ENCODE assay signal across 1 cellular context in the genomic region with DNA sequence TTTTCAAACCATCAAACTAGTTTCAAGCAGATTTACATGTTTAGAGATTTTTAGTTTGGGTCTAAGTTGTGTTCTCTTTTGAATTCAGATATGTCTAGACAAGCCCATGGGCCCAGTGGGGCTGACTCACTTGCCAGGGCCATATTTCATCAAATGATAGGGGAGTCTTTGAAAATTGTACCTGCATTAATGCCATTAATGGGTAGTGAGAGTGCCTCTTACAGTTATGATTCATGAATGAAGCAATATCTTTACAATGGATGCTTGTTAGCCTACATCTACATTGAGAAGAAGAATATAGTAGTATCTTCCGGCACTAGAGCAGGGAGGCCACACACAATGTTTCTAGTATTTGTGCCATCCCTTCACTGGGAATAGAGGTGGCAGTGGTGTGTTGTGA.
TF ChIP-seq lines count a peak whose summit lies in the region.

No MANE protein-coding gene starts in this region.

TF ChIP-seq in GM23338, 12 proteins besides CTCF, POLR2A, EP300 and RAD21 (continued from another document):
- TF ChIP-seq, protein P1, sequence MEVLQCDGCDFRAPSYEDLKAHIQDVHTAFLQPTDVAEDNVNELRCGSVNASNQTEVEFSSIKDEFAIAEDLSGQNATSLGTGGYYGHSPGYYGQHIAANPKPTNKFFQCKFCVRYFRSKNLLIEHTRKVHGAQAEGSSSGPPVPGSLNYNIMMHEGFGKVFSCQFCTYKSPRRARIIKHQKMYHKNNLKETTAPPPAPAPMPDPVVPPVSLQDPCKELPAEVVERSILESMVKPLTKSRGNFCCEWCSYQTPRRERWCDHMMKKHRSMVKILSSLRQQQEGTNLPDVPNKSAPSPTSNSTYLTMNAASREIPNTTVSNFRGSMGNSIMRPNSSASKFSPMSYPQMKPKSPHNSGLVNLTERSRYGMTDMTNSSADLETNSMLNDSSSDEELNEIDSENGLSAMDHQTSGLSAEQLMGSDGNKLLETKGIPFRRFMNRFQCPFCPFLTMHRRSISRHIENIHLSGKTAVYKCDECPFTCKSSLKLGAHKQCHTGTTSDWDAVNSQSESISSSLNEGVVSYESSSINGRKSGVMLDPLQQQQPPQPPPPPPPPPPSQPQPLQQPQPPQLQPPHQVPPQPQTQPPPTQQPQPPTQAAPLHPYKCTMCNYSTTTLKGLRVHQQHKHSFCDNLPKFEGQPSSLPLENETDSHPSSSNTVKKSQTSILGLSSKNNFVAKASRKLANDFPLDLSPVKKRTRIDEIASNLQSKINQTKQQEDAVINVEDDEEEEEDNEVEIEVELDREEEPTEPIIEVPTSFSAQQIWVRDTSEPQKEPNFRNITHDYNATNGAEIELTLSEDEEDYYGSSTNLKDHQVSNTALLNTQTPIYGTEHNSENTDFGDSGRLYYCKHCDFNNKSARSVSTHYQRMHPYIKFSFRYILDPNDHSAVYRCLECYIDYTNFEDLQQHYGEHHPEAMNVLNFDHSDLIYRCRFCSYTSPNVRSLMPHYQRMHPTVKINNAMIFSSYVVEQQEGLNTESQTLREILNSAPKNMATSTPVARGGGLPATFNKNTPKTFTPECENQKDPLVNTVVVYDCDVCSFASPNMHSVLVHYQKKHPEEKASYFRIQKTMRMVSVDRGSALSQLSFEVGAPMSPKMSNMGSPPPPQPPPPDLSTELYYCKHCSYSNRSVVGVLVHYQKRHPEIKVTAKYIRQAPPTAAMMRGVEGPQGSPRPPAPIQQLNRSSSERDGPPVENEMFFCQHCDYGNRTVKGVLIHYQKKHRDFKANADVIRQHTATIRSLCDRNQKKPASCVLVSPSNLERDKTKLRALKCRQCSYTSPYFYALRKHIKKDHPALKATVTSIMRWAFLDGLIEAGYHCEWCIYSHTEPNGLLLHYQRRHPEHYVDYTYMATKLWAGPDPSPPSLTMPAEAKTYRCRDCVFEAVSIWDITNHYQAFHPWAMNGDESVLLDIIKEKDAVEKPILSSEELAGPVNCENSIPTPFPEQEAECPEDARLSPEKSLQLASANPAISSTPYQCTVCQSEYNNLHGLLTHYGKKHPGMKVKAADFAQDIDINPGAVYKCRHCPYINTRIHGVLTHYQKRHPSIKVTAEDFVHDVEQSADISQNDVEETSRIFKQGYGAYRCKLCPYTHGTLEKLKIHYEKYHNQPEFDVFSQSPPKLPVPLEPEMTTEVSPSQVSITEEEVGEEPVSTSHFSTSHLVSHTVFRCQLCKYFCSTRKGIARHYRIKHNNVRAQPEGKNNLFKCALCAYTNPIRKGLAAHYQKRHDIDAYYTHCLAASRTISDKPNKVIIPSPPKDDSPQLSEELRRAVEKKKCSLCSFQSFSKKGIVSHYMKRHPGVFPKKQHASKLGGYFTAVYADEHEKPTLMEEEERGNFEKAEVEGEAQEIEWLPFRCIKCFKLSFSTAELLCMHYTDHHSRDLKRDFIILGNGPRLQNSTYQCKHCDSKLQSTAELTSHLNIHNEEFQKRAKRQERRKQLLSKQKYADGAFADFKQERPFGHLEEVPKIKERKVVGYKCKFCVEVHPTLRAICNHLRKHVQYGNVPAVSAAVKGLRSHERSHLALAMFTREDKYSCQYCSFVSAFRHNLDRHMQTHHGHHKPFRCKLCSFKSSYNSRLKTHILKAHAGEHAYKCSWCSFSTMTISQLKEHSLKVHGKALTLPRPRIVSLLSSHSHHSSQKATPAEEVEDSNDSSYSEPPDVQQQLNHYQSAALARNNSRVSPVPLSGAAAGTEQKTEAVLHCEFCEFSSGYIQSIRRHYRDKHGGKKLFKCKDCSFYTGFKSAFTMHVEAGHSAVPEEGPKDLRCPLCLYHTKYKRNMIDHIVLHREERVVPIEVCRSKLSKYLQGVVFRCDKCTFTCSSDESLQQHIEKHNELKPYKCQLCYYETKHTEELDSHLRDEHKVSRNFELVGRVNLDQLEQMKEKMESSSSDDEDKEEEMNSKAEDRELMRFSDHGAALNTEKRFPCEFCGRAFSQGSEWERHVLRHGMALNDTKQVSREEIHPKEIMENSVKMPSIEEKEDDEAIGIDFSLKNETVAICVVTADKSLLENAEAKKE (CRISPR knock-in tag; IDR thresholded peaks at IDR 0.05): no peak
- TF ChIP-seq STAT1 (IDR thresholded peaks at IDR 0.05; ENCODE audit: unreplicated experiment): no peak
- TF ChIP-seq JUNB (IDR thresholded peaks at IDR 0.05; ENCODE audit: unreplicated experiment): no peak
- TF ChIP-seq NANOG (IDR thresholded peaks at IDR 0.05; ENCODE audit: borderline replicate concordance): no peak
